20 cellular contexts compared by ENCODE assay signal in the genomic region with DNA sequence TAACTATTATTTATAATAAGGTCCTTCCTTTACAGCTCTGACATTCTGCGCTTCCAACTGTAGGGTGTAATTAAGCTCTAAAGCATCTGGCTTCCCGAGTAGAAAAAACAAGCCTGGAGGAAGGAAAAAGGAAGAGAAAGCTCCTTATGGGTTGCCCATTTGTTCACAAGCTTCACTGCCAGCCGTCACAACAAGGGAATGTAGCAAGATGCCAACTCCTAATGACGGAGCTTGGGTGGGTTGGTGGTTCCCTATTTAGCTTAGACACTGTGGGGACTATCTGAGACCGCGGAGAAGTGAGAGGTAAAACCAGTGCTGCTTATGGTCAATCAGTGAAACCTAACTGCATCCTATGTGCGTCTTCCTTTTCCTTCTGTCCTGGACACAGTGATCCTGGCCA. TPM values are rescaled to one million over a fixed set of nuclear protein-coding genes. Genes with fewer than 3 reads are reported as not detected.
"Had no signal": no experiment of that assay in that cellular context is flagged by ENCODE, and none has a peak within 500 bp of the region (broad histone marks: within the 10 kb centered on the region; RNA-seq: fewer than 3 reads in every experiment).

No MANE protein-coding gene starts in this region.

- H3K9me3 Mint-ChIP-seq: effector memory CD8-positive, alpha-beta T cell; nephron; type B pancreatic cell had no signal

- H3K4me1 ChIP-seq: esophagus muscularis mucosa, suprapubic skin, thyroid gland had no signal

- H3K27ac ChIP-seq: epithelial cell of prostate, esophagus muscularis mucosa, gastrocnemius medialis, pancreas, suprapubic skin, thyroid gland had no signal

- H3K4me3 Mint-ChIP-seq: effector memory CD8-positive, alpha-beta T cell; nephron; type B pancreatic cell had no signal

- H3K4me2 ChIP-seq: smooth muscle cell had no signal

- H3K9me3 ChIP-seq: esophagus muscularis mucosa, gastrocnemius medialis, mucosa of descending colon, pancreas, suprapubic skin, thyroid gland had no signal

- H3K36me3 ChIP-seq: gastrocnemius medialis, pancreas, suprapubic skin, thyroid gland had no signal

- H3K36me3 Mint-ChIP-seq: type B pancreatic cell had no signal

- H3K27ac Mint-ChIP-seq: effector memory CD8-positive, alpha-beta T cell; nephron; progenitor cell of endocrine pancreas; type B pancreatic cell had no signal

- H3K4me3 ChIP-seq: esophagus muscularis mucosa, gastrocnemius medialis, mucosa of descending colon, pancreas, smooth muscle cell, suprapubic skin, thyroid gland had no signal

- H3K27me3 ChIP-seq: gastrocnemius medialis, pancreas, suprapubic skin, thyroid gland had no signal

- ATAC-seq: effector memory CD8-positive, alpha-beta T cell; gastrocnemius medialis; left lobe of liver; mucosa of descending colon; pancreas; right cardiac atrium had no signal

- DNase-seq: effector memory CD8-positive, alpha-beta T cell; gastrocnemius medialis; islet precursor cell; mammary epithelial cell; mucosa of descending colon; occipital lobe; pancreas; right cardiac atrium; stimulated activated CD4-positive, alpha-beta T cell treated with anti-CD3 and anti-CD28 coated beads, Interleukin-2, amount 100 ng/mL, for 48 hours; stimulated activated naive CD4-positive, alpha-beta T cell treated with Interleukin-2 at 50 U/mL for 16 hours; thyroid gland had no signal

RNA-seq across cellular contexts. Expression of a gene that starts 7.3 kb away (rescaled TPM):
- total RNA-seq: fibroblast of villous mesenchyme, left lobe of liver, mammary epithelial cell, progenitor cell of endocrine pancreas, right cardiac atrium, smooth muscle cell, thyroid gland had no signal
